In genomic region chr14:94001501-94002396, GRCh38 we compare ENCODE assay signal across 8 cellular contexts. TPM values are rescaled to one million over a fixed set of nuclear protein-coding genes. Genes with fewer than 3 reads are reported as not detected.
DNase-seq lines count a peak whose midpoint lies in the region; ATAC-seq, FAIRE-seq and TF ChIP-seq lines count a peak whose summit lies in the region.

No MANE protein-coding gene starts in this region.

- H3K9me3 Mint-ChIP-seq in type B pancreatic cell, result no peaks in the 10 kb centered on the region

- CTCF ChIA-PET in BJ (lab: Yijun Ruan, JAX), result interaction anchor here (0.6 to 11.5 kb wide), 18 partner anchors 9 to 1110 kb away, joined by 3 to 387 read pairs (median 4); no protein-coding TSS in a partner anchor

- no peak for DNase-seq in BJ (ENCODE audit: low read depth)
- peak; percentile 58 for DNase-seq in RPMI7951 (ENCODE audit: low read depth)
- DNase-seq in activated T-helper 9 cell treated with anti-CD3 and anti-CD28 coated beads, Interleukin-2, amount 50 U/mL, for 16 hours (ENCODE audit: low read depth), result peak; percentile 54
- DNase-seq in frontal cortex (ENCODE audit: low spot score in 2 of 2), result peak; percentile 67 to 84
- peak in 5 of 6 donors; percentile 39 to 74 (median 48) for DNase-seq in pancreas
- no peak for DNase-seq in type B pancreatic cell (ENCODE audit: extremely low spot score, unreplicated experiment)

- FAIRE-seq in frontal cortex (lab: Jason Lieb, UNC), result no peak
- peak; percentile 64 for FAIRE-seq in pancreas (lab: Jason Lieb, UNC)

- peak; percentile 73 for ATAC-seq in GM19351 (IDR thresholded peaks at IDR 0.05; ENCODE audit: unreplicated experiment)
- peak; percentile 89 to 98 (median 93) for ATAC-seq in pancreas

- H3K9ac ChIP-seq in KMS-11, result no peak overlapping the region

- H3K36me3 Mint-ChIP-seq in type B pancreatic cell, result no peaks in the 10 kb centered on the region

- H3K79me2 ChIP-seq in KMS-11 (ENCODE audit: insufficient read depth, low read depth), result no peaks in the 10 kb centered on the region

- H3K4me3 ChIP-seq in BJ (ENCODE audit: low read depth, low read length), result no peak overlapping the region
- no peak overlapping the region for H3K4me3 ChIP-seq in KMS-11 (IDR thresholded peaks at IDR 0.05; ENCODE audit: insufficient read depth, low read depth, low read length)
- H3K4me3 ChIP-seq in pancreas, result no peak overlapping the region

- 43 to 49% methylated on average over 26 of the region's 26 CpGs for WGBS in pancreas, 2 donors

- intact Hi-C loops in pancreas (cut with DNase I), result loop anchor here in 2 of 3 donors (2.0 to 5.0 kb wide), 2 partner anchors 63 to 64 kb away; no protein-coding TSS in a partner anchor

- no peak overlapping the region for H3K4me3 Mint-ChIP-seq in type B pancreatic cell

- H3K36me3 ChIP-seq in BJ (ENCODE audit: control insufficient read depth, insufficient read depth, low read length) (no peaks in the 10 kb centered on the region), KMS-11 (ENCODE audit: insufficient read depth) (no peaks in the 10 kb centered on the region), pancreas (no peaks in the 10 kb centered on the region)

- H3K27ac Mint-ChIP-seq in type B pancreatic cell, result peak overlapping the region; percentile 23

- H3K27me3 ChIP-seq in BJ (ENCODE audit: control insufficient read depth, insufficient read depth, low read length), result peaks cover 5% of the 10 kb centered on the region
- H3K27me3 ChIP-seq in KMS-11 (ENCODE audit: insufficient read depth, low read depth), result no peaks in the 10 kb centered on the region
- H3K27me3 ChIP-seq in pancreas, result no peaks in the 10 kb centered on the region

- H3K9me3 ChIP-seq in pancreas, result no peaks in the 10 kb centered on the region

- no peak overlapping the region for H3K4me2 ChIP-seq in KMS-11

- TF ChIP-seq CTCF in BJ (IDR thresholded peaks at IDR 0.05; ENCODE audit: insufficient read depth, low read depth, low read length) (peak; percentile 98), KMS-11 (conservative IDR thresholded peaks at IDR 0.05; ENCODE audit: low read depth, low read length) (peak; percentile 91), pancreas (IDR thresholded peaks at IDR 0.05) (peak; percentile 94 to 98 (median 96)), type B pancreatic cell (conservative IDR thresholded peaks at IDR 0.05) (peak; percentile 99)

- peaks cover 17% of the 10 kb centered on the region for H3K27me3 Mint-ChIP-seq in type B pancreatic cell

- H2AFZ ChIP-seq in KMS-11 (ENCODE audit: low read depth), result no peak overlapping the region

- POLR2A ChIA-PET in BJ (lab: Charles Lee), result no interaction called here

- no peak overlapping the region for H3K27ac ChIP-seq in KMS-11
- no peak overlapping the region for H3K27ac ChIP-seq in pancreas

- no peaks in the 10 kb centered on the region for H3K4me1 Mint-ChIP-seq in type B pancreatic cell (ENCODE audit: unreplicated experiment)

- H4K20me1 ChIP-seq in KMS-11 (ENCODE audit: insufficient read depth), result no peaks in the 10 kb centered on the region

- H3K4me1 ChIP-seq in KMS-11 (ENCODE audit: low read depth, poor library complexity, severe bottlenecking) (peaks cover 34% of the 10 kb centered on the region), pancreas (no peaks in the 10 kb centered on the region)

RNA-seq across cellular contexts. Expression of gene CCDC197, which starts 4.6 kb away (rescaled TPM):
- polyA plus RNA-seq in BJ (2011; rRNA removed) (not detected in 2 replicates), pancreas (not detected)
- polyA minus RNA-seq in BJ (2011; rRNA and poly(A)+ RNA removed), result not detected in 2 replicates
- total RNA-seq in RPMI7951 (2014; rRNA removed; shearing (Covaris generic)), result not detected in 2 replicates
- total RNA-seq in frontal cortex (not detected), pancreas (not detected), type B pancreatic cell (ENCODE audit: low replicate concordance) (not detected in 2 replicates)

RNA-seq across cellular contexts. Expression of gene OTUB2, which starts 24.4 kb away (rescaled TPM):
- polyA plus RNA-seq in BJ (2011; rRNA removed) (1.1 and 1.2 TPM in 2 replicates), pancreas (under 1 TPM; 0.30 to 0.31 TPM)
- 1.6 and 2.3 TPM in 2 replicates for polyA minus RNA-seq in BJ (2011; rRNA and poly(A)+ RNA removed)
- 1.5 and 1.6 TPM in 2 replicates for total RNA-seq in RPMI7951 (2014; rRNA removed; shearing (Covaris generic))
- total RNA-seq in frontal cortex (4.9 TPM), pancreas (1 to 10 TPM in 2 of 6 donors, under 1 TPM in 4; 0.51 to 1.3 (median 0.87) TPM), type B pancreatic cell (ENCODE audit: low replicate concordance) (2.6 and 3.0 TPM in 2 replicates)

RNA-seq across cellular contexts. Expression of gene ASB2, which starts 25.4 kb away (rescaled TPM):
- 0.06 TPM in 2 replicates for polyA plus RNA-seq in BJ (2011; rRNA removed)
- 0.10 TPM in 1 of 2 replicates, not detected in the other for polyA minus RNA-seq in BJ (2011; rRNA and poly(A)+ RNA removed)
- 0.36 and 0.78 TPM in 2 replicates for total RNA-seq in RPMI7951 (2014; rRNA removed; shearing (Covaris generic))
- under 0.01 TPM for total RNA-seq in frontal cortex
- total RNA-seq in pancreas, result under 1 TPM; 0.09 to 0.53 (median 0.26) TPM
- polyA plus RNA-seq in pancreas, result 1 to 10 TPM; 1.3 to 1.4 TPM
- total RNA-seq in type B pancreatic cell (ENCODE audit: low replicate concordance), result 0.21 and 0.60 TPM in 2 replicates

Comparison
In these comparisons a context has a peak if more than half of its experiments do, and no peak if none do; other contexts are left out.
1. DNase-seq: peak in RPMI7951 (single experiment), activated T-helper 9 cell treated with anti-CD3 and anti-CD28 coated beads, Interleukin-2, amount 50 U/mL, for 16 hours (single experiment), frontal cortex (2 of 2) and pancreas (5 of 6); none in BJ (single experiment) and type B pancreatic cell (single experiment).
2. Peak in every context shown above with its lines, with median percentiles within 50 percentile points of each other: CTCF ChIP-seq.